Comparison of ENCODE assay signal across 1 cellular context in the genomic region with DNA sequence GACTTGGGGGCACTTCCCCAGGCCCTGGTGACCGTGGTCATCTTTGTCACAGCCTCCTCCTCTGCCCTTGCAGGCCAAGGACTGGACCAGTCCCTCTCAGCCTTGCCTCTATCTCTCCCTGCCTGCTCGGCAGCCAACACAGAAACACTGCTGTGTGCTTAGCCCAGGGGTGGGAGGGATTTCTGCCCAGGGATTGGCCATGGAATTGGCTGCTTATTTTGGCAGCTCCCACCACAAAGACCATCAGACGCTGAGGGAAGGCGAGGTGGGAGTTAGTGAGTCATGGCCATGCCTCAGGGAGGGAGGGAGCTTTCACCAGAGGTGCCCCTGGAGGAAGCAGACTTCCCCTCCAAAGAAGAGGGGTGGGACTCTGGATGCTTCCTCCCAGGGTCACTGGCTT.
TF ChIP-seq lines count a peak whose summit lies in the region.

No MANE protein-coding gene starts in this region.

TF ChIP-seq in HEK293, 187 proteins besides CTCF, POLR2A, EP300 and RAD21 (continued from another document):
- TF ChIP-seq, protein P1, sequence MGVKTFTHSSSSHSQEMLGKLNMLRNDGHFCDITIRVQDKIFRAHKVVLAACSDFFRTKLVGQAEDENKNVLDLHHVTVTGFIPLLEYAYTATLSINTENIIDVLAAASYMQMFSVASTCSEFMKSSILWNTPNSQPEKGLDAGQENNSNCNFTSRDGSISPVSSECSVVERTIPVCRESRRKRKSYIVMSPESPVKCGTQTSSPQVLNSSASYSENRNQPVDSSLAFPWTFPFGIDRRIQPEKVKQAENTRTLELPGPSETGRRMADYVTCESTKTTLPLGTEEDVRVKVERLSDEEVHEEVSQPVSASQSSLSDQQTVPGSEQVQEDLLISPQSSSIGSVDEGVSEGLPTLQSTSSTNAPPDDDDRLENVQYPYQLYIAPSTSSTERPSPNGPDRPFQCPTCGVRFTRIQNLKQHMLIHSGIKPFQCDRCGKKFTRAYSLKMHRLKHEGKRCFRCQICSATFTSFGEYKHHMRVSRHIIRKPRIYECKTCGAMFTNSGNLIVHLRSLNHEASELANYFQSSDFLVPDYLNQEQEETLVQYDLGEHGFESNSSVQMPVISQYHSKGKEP (tag by site-specific recombination; IDR thresholded peaks at IDR 0.05): no peak
- TF ChIP-seq ZNF747 (tag by site-specific recombination; IDR thresholded peaks at IDR 0.05) (no peak), ZNF561 (tag by site-specific recombination; IDR thresholded peaks at IDR 0.05; ENCODE audit: borderline replicate concordance) (no peak), ZBTB21 (tag by site-specific recombination; IDR thresholded peaks at IDR 0.05) (no peak), ZFHX2 (tag by site-specific recombination; conservative IDR thresholded peaks at IDR 0.05) (peak; percentile 86), GLI4 (tag by site-specific recombination; IDR thresholded peaks at IDR 0.05) (no peak), EGR2 (tag by site-specific recombination; IDR thresholded peaks at IDR 0.05; ENCODE audit: low read depth) (peak; percentile 93), ZNF624 (tag by site-specific recombination; IDR thresholded peaks at IDR 0.05) (no peak), BCL11B (tag by site-specific recombination; IDR thresholded peaks at IDR 0.05; ENCODE audit: low read depth) (no peak), GLIS1 (tag by site-specific recombination; IDR thresholded peaks at IDR 0.05) (0 out of 2 replicates have a peak, but pooled peaks have one; percentile 12), ZNF341 (tag by site-specific recombination; IDR thresholded peaks at IDR 0.05; ENCODE audit: low read depth) (0 out of 2 replicates have a peak, but pooled peaks have one; percentile 10), ZNF155 (tag by site-specific recombination; IDR thresholded peaks at IDR 0.05) (no peak), PRDM1 (tag by site-specific recombination; IDR thresholded peaks at IDR 0.05) (no peak), ZNF514 (tag by site-specific recombination; IDR thresholded peaks at IDR 0.05) (no peak), ZNF600 (tag by site-specific recombination; IDR thresholded peaks at IDR 0.05) (0 out of 2 replicates have a peak, but pooled peaks have one; percentile 28), SP2 (tag by site-specific recombination; IDR thresholded peaks at IDR 0.05) (peak; percentile 56), ZNF114 (tag by site-specific recombination; IDR thresholded peaks at IDR 0.05) (no peak), OSR2 (tag by site-specific recombination; IDR thresholded peaks at IDR 0.05) (no peak)
- TF ChIP-seq, protein P2, sequence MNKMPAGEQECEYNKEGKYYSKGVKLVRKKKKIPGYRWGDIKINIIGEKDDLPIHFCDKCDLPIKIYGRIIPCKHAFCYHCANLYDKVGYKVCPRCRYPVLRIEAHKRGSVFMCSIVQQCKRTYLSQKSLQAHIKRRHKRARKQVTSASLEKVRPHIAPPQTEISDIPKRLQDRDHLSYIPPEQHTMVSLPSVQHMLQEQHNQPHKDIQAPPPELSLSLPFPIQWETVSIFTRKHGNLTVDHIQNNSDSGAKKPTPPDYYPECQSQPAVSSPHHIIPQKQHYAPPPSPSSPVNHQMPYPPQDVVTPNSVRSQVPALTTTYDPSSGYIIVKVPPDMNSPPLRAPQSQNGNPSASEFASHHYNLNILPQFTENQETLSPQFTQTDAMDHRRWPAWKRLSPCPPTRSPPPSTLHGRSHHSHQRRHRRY (tag by site-specific recombination; IDR thresholded peaks at IDR 0.05): no peak
- TF ChIP-seq, protein P3, sequence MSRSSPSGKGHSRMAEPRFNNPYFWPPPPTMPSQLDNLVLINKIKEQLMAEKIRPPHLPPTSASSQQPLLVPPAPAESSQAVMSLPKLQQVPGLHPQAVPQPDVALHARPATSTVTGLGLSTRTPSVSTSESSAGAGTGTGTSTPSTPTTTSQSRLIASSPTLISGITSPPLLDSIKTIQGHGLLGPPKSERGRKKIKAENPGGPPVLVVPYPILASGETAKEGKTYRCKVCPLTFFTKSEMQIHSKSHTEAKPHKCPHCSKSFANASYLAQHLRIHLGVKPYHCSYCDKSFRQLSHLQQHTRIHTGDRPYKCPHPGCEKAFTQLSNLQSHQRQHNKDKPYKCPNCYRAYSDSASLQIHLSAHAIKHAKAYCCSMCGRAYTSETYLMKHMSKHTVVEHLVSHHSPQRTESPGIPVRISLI (tag by site-specific recombination; IDR thresholded peaks at IDR 0.05): no peak
- TF ChIP-seq, protein P4, sequence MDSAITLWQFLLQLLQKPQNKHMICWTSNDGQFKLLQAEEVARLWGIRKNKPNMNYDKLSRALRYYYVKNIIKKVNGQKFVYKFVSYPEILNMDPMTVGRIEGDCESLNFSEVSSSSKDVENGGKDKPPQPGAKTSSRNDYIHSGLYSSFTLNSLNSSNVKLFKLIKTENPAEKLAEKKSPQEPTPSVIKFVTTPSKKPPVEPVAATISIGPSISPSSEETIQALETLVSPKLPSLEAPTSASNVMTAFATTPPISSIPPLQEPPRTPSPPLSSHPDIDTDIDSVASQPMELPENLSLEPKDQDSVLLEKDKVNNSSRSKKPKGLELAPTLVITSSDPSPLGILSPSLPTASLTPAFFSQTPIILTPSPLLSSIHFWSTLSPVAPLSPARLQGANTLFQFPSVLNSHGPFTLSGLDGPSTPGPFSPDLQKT (IDR thresholded peaks at IDR 0.05; ENCODE audit: borderline replicate concordance, low read depth, low read length): no peak
- TF ChIP-seq, protein P5, sequence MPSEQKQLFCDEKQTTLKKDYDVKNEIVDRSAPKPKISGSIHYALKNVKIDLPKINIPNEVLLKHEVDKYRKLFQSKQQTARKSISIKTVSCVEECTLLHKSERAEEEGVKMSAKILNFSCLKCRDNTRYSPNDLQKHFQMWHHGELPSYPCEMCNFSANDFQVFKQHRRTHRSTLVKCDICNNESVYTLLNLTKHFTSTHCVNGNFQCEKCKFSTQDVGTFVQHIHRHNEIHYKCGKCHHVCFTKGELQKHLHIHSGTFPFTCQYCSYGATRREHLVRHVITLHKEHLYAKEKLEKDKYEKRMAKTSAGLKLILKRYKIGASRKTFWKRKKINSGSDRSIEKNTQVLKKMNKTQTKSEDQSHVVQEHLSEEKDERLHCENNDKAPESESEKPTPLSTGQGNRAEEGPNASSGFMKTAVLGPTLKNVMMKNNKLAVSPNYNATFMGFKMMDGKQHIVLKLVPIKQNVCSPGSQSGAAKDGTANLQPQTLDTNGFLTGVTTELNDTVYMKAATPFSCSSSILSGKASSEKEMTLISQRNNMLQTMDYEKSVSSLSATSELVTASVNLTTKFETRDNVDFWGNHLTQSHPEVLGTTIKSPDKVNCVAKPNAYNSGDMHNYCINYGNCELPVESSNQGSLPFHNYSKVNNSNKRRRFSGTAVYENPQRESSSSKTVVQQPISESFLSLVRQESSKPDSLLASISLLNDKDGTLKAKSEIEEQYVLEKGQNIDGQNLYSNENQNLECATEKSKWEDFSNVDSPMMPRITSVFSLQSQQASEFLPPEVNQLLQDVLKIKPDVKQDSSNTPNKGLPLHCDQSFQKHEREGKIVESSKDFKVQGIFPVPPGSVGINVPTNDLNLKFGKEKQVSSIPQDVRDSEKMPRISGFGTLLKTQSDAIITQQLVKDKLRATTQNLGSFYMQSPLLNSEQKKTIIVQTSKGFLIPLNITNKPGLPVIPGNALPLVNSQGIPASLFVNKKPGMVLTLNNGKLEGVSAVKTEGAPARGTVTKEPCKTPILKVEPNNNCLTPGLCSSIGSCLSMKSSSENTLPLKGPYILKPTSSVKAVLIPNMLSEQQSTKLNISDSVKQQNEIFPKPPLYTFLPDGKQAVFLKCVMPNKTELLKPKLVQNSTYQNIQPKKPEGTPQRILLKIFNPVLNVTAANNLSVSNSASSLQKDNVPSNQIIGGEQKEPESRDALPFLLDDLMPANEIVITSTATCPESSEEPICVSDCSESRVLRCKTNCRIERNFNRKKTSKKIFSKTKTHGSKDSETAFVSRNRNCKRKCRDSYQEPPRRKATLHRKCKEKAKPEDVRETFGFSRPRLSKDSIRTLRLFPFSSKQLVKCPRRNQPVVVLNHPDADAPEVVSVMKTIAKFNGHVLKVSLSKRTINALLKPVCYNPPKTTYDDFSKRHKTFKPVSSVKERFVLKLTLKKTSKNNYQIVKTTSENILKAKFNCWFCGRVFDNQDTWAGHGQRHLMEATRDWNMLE (tag by site-specific recombination; conservative IDR thresholded peaks at IDR 0.05; ENCODE audit: low read depth): no peak
- TF ChIP-seq, protein P6, sequence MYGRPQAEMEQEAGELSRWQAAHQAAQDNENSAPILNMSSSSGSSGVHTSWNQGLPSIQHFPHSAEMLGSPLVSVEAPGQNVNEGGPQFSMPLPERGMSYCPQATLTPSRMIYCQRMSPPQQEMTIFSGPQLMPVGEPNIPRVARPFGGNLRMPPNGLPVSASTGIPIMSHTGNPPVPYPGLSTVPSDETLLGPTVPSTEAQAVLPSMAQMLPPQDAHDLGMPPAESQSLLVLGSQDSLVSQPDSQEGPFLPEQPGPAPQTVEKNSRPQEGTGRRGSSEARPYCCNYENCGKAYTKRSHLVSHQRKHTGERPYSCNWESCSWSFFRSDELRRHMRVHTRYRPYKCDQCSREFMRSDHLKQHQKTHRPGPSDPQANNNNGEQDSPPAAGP (tag by site-specific recombination; IDR thresholded peaks at IDR 0.05): peak; percentile 67; the same call in 1 of the 2 replicates
- TF ChIP-seq, protein P7, sequence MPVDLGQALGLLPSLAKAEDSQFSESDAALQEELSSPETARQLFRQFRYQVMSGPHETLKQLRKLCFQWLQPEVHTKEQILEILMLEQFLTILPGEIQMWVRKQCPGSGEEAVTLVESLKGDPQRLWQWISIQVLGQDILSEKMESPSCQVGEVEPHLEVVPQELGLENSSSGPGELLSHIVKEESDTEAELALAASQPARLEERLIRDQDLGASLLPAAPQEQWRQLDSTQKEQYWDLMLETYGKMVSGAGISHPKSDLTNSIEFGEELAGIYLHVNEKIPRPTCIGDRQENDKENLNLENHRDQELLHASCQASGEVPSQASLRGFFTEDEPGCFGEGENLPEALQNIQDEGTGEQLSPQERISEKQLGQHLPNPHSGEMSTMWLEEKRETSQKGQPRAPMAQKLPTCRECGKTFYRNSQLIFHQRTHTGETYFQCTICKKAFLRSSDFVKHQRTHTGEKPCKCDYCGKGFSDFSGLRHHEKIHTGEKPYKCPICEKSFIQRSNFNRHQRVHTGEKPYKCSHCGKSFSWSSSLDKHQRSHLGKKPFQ (tag by site-specific recombination; IDR thresholded peaks at IDR 0.05): no peak
